In the genomic region with DNA sequence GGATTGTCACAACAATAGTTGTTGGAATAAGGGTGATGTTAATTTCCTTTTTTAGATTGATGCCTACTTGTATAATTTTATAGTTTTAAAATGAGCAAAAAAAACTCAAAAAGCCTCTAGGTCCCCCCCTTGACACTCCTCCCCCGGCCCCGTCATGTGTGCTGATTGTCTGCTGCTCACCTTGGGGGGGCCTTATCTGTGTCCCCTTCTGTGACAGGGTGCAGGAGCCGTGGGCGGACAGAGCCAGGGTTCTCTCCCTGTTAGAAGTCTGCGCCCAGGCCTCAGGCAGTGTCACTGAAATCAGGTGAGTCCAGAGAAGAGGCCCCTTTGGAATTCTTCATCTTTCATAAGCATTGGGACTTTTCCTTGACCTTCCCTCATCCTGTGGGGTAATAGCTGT, we compare ENCODE assay signal across 22 cellular contexts. TPM values are rescaled to one million over a fixed set of nuclear protein-coding genes. Genes with fewer than 3 reads are reported as not detected.
DNase-seq lines count a peak whose midpoint lies in the region; ATAC-seq, FAIRE-seq and TF ChIP-seq lines count a peak whose summit lies in the region.
"Had no signal": no experiment of that assay in that cellular context is flagged by ENCODE, and none has a peak within 500 bp of the region (broad histone marks: within the 10 kb centered on the region; RNA-seq: fewer than 3 reads in every experiment).

No MANE protein-coding gene starts in this region.

- TF ChIP-seq RAD21 in K562 (CRISPR knock-in tag; conservative IDR thresholded peaks at IDR 0.05 in 1 of 2, IDR thresholded peaks at IDR 0.05 in 1 of 2) = no peak

- no peaks in the 10 kb centered on the region for H3K36me3 ChIP-seq in K562 (ENCODE audit: control insufficient read depth, insufficient read depth, low read length)
- H3K36me3 ChIP-seq: BE2C had no signal

- no peak overlapping the region for H3K4ac ChIP-seq in H9 (ENCODE audit: low read depth, low read length)

- BruUV-seq in K562 (replicated peaks; lab: Mats Ljungman, UMichigan) = no TSS peak

- H2BK20ac ChIP-seq in H9 (ENCODE audit: low read depth, low read length, poor library complexity, severe bottlenecking) = no peak overlapping the region

- FAIRE-seq in K562 (lab: Jason Lieb, UNC) = no peak
- FAIRE-seq: A204.1, HepG2 had no signal

- H3K4me2 ChIP-seq in K562 (ENCODE audit: insufficient read depth, low read length) (no peak overlapping the region), H9 (ENCODE audit: insufficient read depth, insufficient read length, low read length) (no peak overlapping the region)

- peaks cover 29 to 35% of the 10 kb centered on the region in 2 experiments for H3K4me1 ChIP-seq in K562 (replicated peaks in 1 of 2; ENCODE audit: control insufficient read depth in 2 of 2, insufficient read depth in 2 of 2, low read length in 2 of 2)
- no peaks in the 10 kb centered on the region for H3K4me1 ChIP-seq in H9 (ENCODE audit: insufficient read depth, low read length)

- POLR2A ChIA-PET in K562 (lab: Yijun Ruan, JAX) = interaction anchor here (0.7 kb wide), 1 partner anchor 71 kb away, joined by 4 read pairs; no protein-coding TSS in a partner anchor

- no peaks in the 10 kb centered on the region for H3K9me3 Mint-ChIP-seq in activated T-cell treated with anti-CD3 and anti-CD28 coated beads, Interleukin-2, amount 50 U/mL, for 24 hours
- no peaks in the 10 kb centered on the region for H3K9me3 Mint-ChIP-seq in activated T-cell treated with anti-CD3 and anti-CD28 coated beads, Interleukin-2, amount 50 U/mL, for 4 hours
- H3K9me3 Mint-ChIP-seq in stimulated activated effector memory CD8-positive, alpha-beta T cell treated with anti-CD3 and anti-CD28 coated beads, Interleukin-12 subunit alpha, Interleukin-12 subunit beta, amount 100 ng/mL, for 72 hours = no peaks in the 10 kb centered on the region
- H3K9me3 Mint-ChIP-seq in H9 = no peaks in the 10 kb centered on the region

- no peak overlapping the region for H3K14ac ChIP-seq in H9 (ENCODE audit: insufficient read depth, low read length)

- H4K20me1 ChIP-seq in K562 (replicated peaks; ENCODE audit: control insufficient read depth, insufficient read depth, low read length) (no peaks in the 10 kb centered on the region; the same call in 1 of the 2 replicates), H9 (ENCODE audit: control insufficient read depth, insufficient read depth, insufficient read length) (no peaks in the 10 kb centered on the region)

- no peak overlapping the region for H3K23ac ChIP-seq in H9 (ENCODE audit: insufficient read length, low read depth, low read length)

- no peak overlapping the region for H2AFZ ChIP-seq in K562 (ENCODE audit: low read depth, low read length)
- no peak overlapping the region for H2AFZ ChIP-seq in H9 (ENCODE audit: low read length)

- H3K27ac Mint-ChIP-seq in activated T-cell treated with anti-CD3 and anti-CD28 coated beads, Interleukin-2, amount 50 U/mL, for 24 hours = peak overlapping the region; percentile 79
- H3K27ac Mint-ChIP-seq in T-helper 17 cell (peak overlapping the region; percentile 74), H9 (no peak overlapping the region)
- H3K27ac Mint-ChIP-seq in stimulated activated effector memory CD8-positive, alpha-beta T cell treated with anti-CD3 and anti-CD28 coated beads, Interleukin-12 subunit alpha, Interleukin-12 subunit beta, amount 100 ng/mL, for 72 hours = peak overlapping the region; percentile 78

- 5% methylated on average over 5 of the region's 5 CpGs for WGBS in K562 (ENCODE audit: insufficient coverage, low coverage, missing lambda C conversion rate)
- no CpG with 5 or more reads among the region's 5 CpGs for WGBS in H9 (ENCODE audit: extremely low coverage, insufficient read length, low lambda C conversion rate)

- TF ChIP-seq EP300 in K562 (IDR thresholded peaks at IDR 0.05; ENCODE audit: low read length) = peak; percentile 10; the same call in 1 of the 2 replicates

- no peak overlapping the region for H4K5ac ChIP-seq in H9 (ENCODE audit: insufficient read length, low read depth, low read length)

- DNase-seq in activated T-cell treated with anti-CD3 and anti-CD28 coated beads, Interleukin-2, amount 50 U/mL, for 24 hours = no peak
- DNase-seq in activated T-cell treated with anti-CD3 and anti-CD28 coated beads, Interleukin-2, amount 50 U/mL, for 4 hours = no peak
- DNase-seq in T-helper 17 cell (no peak), K562 (ENCODE audit: extremely low read depth in 1 of 4, low spot score in 3 of 4) (peak; percentile 74 to 80 (median 77)), epidermal melanocyte (ENCODE audit: insufficient read length, low spot score) (no peak), H9 (no peak)
- DNase-seq in stimulated activated effector memory CD8-positive, alpha-beta T cell treated with anti-CD3 and anti-CD28 coated beads, Interleukin-12 subunit alpha, Interleukin-12 subunit beta, amount 100 ng/mL, for 72 hours (ENCODE audit: low spot score in 2 of 2) = no peak
- DNase-seq in activated CD8-positive, alpha-beta memory T cell treated with anti-CD3 and anti-CD28 coated beads for 24 hours = no peak
- DNase-seq: BE2C; Calu3; CD4-positive, CD25-positive, alpha-beta regulatory T cell; GF-D8; KG1; NCI-H1048; NCI-H1436; NCI-H1930; NCI-H345; NCI-H524 treated with DMSO at 0.1 percent for 48 hours; SHP77 treated with DMSO at 0.1 percent for 48 hours had no signal

- H3K9ac ChIP-seq in K562 (ENCODE audit: insufficient read depth in 1 of 2, low read depth in 2 of 2, low read length in 2 of 2) (peak overlapping the region in 1 of 2 experiments; percentile 50; a peak in 1 of 4 replicates), H9 (ENCODE audit: extremely low read depth, insufficient read length, low read length) (no peak overlapping the region)

- no peak overlapping the region for H3K18ac ChIP-seq in H9 (ENCODE audit: insufficient read length, low read depth, low read length)

- no peak overlapping the region for H4K91ac ChIP-seq in H9 (ENCODE audit: insufficient read length, low read depth, low read length)

- no peak for TF ChIP-seq POLR2A in K562 (conservative IDR thresholded peaks at IDR 0.05)

- no peak overlapping the region for H4K8ac ChIP-seq in H9 (replicated peaks; ENCODE audit: insufficient read length, low read depth, low read length)

- no peak overlapping the region for H3T11ph ChIP-seq in H9 (ENCODE audit: low read length)

- no peak overlapping the region for H3K27ac ChIP-seq in K562 (ENCODE audit: extremely low read depth, low read depth, low read length)
- H3K27ac ChIP-seq in H9 (ENCODE audit: insufficient read length, low read depth, low read length) = no peak overlapping the region

- no peaks in the 10 kb centered on the region for H3K79me2 ChIP-seq in K562 (ENCODE audit: control insufficient read depth, insufficient read depth, low read length)
- H3K79me2 ChIP-seq in H9 (ENCODE audit: insufficient read depth, low read length) = no peaks in the 10 kb centered on the region

- H3K23me2 ChIP-seq in H9 (ENCODE audit: insufficient read length, low read depth, low read length, poor library complexity, severe bottlenecking) = no peaks in the 10 kb centered on the region

- CTCF ChIA-PET in K562 (lab: Yijun Ruan, JAX; ENCODE audit: low intra/inter-chr PET ratio) = no interaction called here

- intact Hi-C loops in K562 (cut with micrococcal nuclease) = no loop called here

- H3K4me1 Mint-ChIP-seq in activated T-cell treated with anti-CD3 and anti-CD28 coated beads, Interleukin-2, amount 50 U/mL, for 24 hours (ENCODE audit: low read depth) = peaks cover 15% of the 10 kb centered on the region
- H3K4me1 Mint-ChIP-seq in activated T-cell treated with anti-CD3 and anti-CD28 coated beads, Interleukin-2, amount 50 U/mL, for 4 hours (ENCODE audit: low read depth) = peaks cover 13% of the 10 kb centered on the region
- peaks cover 20% of the 10 kb centered on the region for H3K4me1 Mint-ChIP-seq in T-helper 17 cell
- peaks cover 36% of the 10 kb centered on the region for H3K4me1 Mint-ChIP-seq in stimulated activated effector memory CD8-positive, alpha-beta T cell treated with anti-CD3 and anti-CD28 coated beads, Interleukin-12 subunit alpha, Interleukin-12 subunit beta, amount 100 ng/mL, for 72 hours
- H3K4me1 Mint-ChIP-seq in H9 = peaks cover 0 to 6% of the 10 kb centered on the region in 2 experiments; a peak in 1 of 4 replicates

- no peaks in the 10 kb centered on the region for H3K27me3 Mint-ChIP-seq in activated T-cell treated with anti-CD3 and anti-CD28 coated beads, Interleukin-2, amount 50 U/mL, for 24 hours
- no peaks in the 10 kb centered on the region for H3K27me3 Mint-ChIP-seq in activated T-cell treated with anti-CD3 and anti-CD28 coated beads, Interleukin-2, amount 50 U/mL, for 4 hours (ENCODE audit: low read depth)
- H3K27me3 Mint-ChIP-seq in T-helper 17 cell = no peaks in the 10 kb centered on the region
- H3K27me3 Mint-ChIP-seq in H9 (ENCODE audit: low read depth) = peaks cover 5% of the 10 kb centered on the region
- H3K27me3 Mint-ChIP-seq: CD4-positive, CD25-positive, alpha-beta regulatory T cell had no signal

- no peak overlapping the region for H2BK12ac ChIP-seq in H9 (ENCODE audit: insufficient read length, low read depth, low read length)

- H3K27me3 ChIP-seq in K562 (ENCODE audit: control insufficient read depth in 2 of 2, insufficient read depth in 2 of 2, low read length in 2 of 2) (no peaks in the 10 kb centered on the region), H9 (ENCODE audit: insufficient read depth, low read length) (no peaks in the 10 kb centered on the region)
- H3K27me3 ChIP-seq: BE2C had no signal

- H3K9me3 ChIP-seq in T-helper 17 cell (ENCODE audit: control insufficient read depth, low read length, poor library complexity, severe bottlenecking) = no peaks in the 10 kb centered on the region
- H3K9me3 ChIP-seq in K562 (replicated peaks; ENCODE audit: control insufficient read depth, insufficient read depth, low read depth, low read length) = no peaks in the 10 kb centered on the region
- no peaks in the 10 kb centered on the region for H3K9me3 ChIP-seq in H9 (ENCODE audit: control insufficient read depth, low read depth, low read length)
- H3K9me3 ChIP-seq: BE2C had no signal

- no peak overlapping the region for H2BK5ac ChIP-seq in H9 (ENCODE audit: insufficient read length, low read length)

- H3K4me3 ChIP-seq in K562 = no peak overlapping the region

- no peaks in the 10 kb centered on the region for H3K79me1 ChIP-seq in H9 (ENCODE audit: insufficient read depth, low read depth, low read length, poor library complexity, severe bottlenecking)

- no peak overlapping the region for H3K4me3 Mint-ChIP-seq in activated T-cell treated with anti-CD3 and anti-CD28 coated beads, Interleukin-2, amount 50 U/mL, for 24 hours
- H3K4me3 Mint-ChIP-seq in activated T-cell treated with anti-CD3 and anti-CD28 coated beads, Interleukin-2, amount 50 U/mL, for 4 hours = no peak overlapping the region
- H3K4me3 Mint-ChIP-seq in T-helper 17 cell = no peak overlapping the region
- no peak overlapping the region for H3K4me3 Mint-ChIP-seq in stimulated activated effector memory CD8-positive, alpha-beta T cell treated with anti-CD3 and anti-CD28 coated beads, Interleukin-12 subunit alpha, Interleukin-12 subunit beta, amount 100 ng/mL, for 72 hours
- H3K4me3 Mint-ChIP-seq in H9 = no peak overlapping the region

- no peak for ATAC-seq in activated T-cell treated with anti-CD3 and anti-CD28 coated beads, Interleukin-2, amount 50 U/mL, for 4 hours
- ATAC-seq in T-helper 17 cell (no peak), K562 (0 out of 3 replicates have a peak, but pooled peaks have one; percentile 4)
- no peak for ATAC-seq in stimulated activated effector memory CD8-positive, alpha-beta T cell treated with anti-CD3 and anti-CD28 coated beads, Interleukin-12 subunit alpha, Interleukin-12 subunit beta, amount 100 ng/mL, for 72 hours
- ATAC-seq: HCT116, HepG2 had no signal

- H2BK15ac ChIP-seq in H9 (ENCODE audit: low read depth, low read length) = no peak overlapping the region

- H2AK5ac ChIP-seq in H9 (ENCODE audit: insufficient read length, low read length) = no peak overlapping the region

- TF ChIP-seq CTCF in K562 (IDR thresholded peaks at IDR 0.05 in 2 of 3, conservative IDR thresholded peaks at IDR 0.05 in 1 of 3; ENCODE audit: insufficient read depth in 2 of 3, low read depth in 1 of 3, low read length in 3 of 3) (no peak), H9 (conservative IDR thresholded peaks at IDR 0.05) (no peak)

- no peak overlapping the region for H3K56ac ChIP-seq in H9 (ENCODE audit: insufficient read length, low read depth, low read length)

- H2BK120ac ChIP-seq in H9 (ENCODE audit: low read depth, low read length, poor library complexity, severe bottlenecking) = no peak overlapping the region

- H3K36me3 Mint-ChIP-seq in activated T-cell treated with anti-CD3 and anti-CD28 coated beads, Interleukin-2, amount 50 U/mL, for 24 hours (ENCODE audit: low read depth) = peaks cover 82% of the 10 kb centered on the region
- H3K36me3 Mint-ChIP-seq in activated T-cell treated with anti-CD3 and anti-CD28 coated beads, Interleukin-2, amount 50 U/mL, for 4 hours (ENCODE audit: insufficient read depth) = peaks cover 31% of the 10 kb centered on the region
- H3K36me3 Mint-ChIP-seq in T-helper 17 cell (ENCODE audit: low read depth) (peaks cover 17% of the 10 kb centered on the region), H9 (ENCODE audit: insufficient read depth in 1 of 3, low read depth in 3 of 3) (no peaks in the 10 kb centered on the region)
- H3K36me3 Mint-ChIP-seq in stimulated activated effector memory CD8-positive, alpha-beta T cell treated with anti-CD3 and anti-CD28 coated beads, Interleukin-12 subunit alpha, Interleukin-12 subunit beta, amount 100 ng/mL, for 72 hours = peaks cover 82% of the 10 kb centered on the region

- in situ Hi-C loops in K562 (cut with MboI) = no loop called here

- peaks cover 2% of the 10 kb centered on the region for H3K9me1 ChIP-seq in K562 (ENCODE audit: control insufficient read depth, insufficient read depth, low read length)

RNA-seq across cellular contexts. Expression of a gene that starts 27.4 kb away (rescaled TPM):
- 1 to 10 TPM; 2.4 to 4.0 (median 2.9) TPM for total RNA-seq in activated T-cell treated with anti-CD3 and anti-CD28 coated beads, Interleukin-2, amount 50 U/mL, for 4 hours
- total RNA-seq in T-helper 17 cell (1 to 10 TPM; 2.4 to 4.4 TPM), K562 (2014; rRNA removed) (7.0 and 7.3 TPM in 2 replicates), K562 (2014; rRNA removed; fragmentation: Illumina TruSeq; extraction: Trizol) (4.2 and 5.0 TPM in 2 replicates), K562 (2015; rRNA removed; fragmentation: Illumina TruSeq; extraction: Trizol) (7.7 and 8.6 TPM in 2 replicates), K562 (2021) (9.5 and 10.6 TPM in 2 replicates), H9 (2021) (8.0 and 8.1 TPM in 2 replicates)
- total RNA-seq in K562 (2011; cell fraction: chromatin; rRNA removed; ENCODE audit: low replicate concordance) = 13.7 and 32.7 TPM in 2 replicates
- total RNA-seq in K562 (2011; cell fraction: nucleolus; rRNA removed) = 12.5 and 13.5 TPM in 2 replicates
- 13.3 and 19.4 TPM in 2 replicates for total RNA-seq in K562 (2011; cell fraction: nucleoplasm; rRNA removed)
- polyA plus RNA-seq in K562 (2011; rRNA removed) (13.9 and 26.9 TPM in 2 replicates), K562 (2014; fragmentation: Illumina TruSeq; extraction: Trizol) (11.8 and 14.1 TPM in 2 replicates), K562 (2014; fragmentation: Nextera tagmentation; extraction: Ambion mirVana) (1 to 10 TPM; 3.0 to 3.8 TPM), K562 (2014; rRNA removed) (11.7 and 14.0 TPM in 2 replicates)
- 28.1 and 34.9 TPM in 2 replicates for polyA plus RNA-seq in K562 (2011; cell fraction: cytosol; rRNA removed)
- polyA plus RNA-seq in K562 (2011; cell fraction: nucleus; rRNA removed) = 14.0 and 18.6 TPM in 2 replicates
- polyA plus RNA-seq in K562 (2012) = 14.1 and 33.3 TPM in 2 replicates
- polyA minus RNA-seq in K562 (2011; rRNA and poly(A)+ RNA removed) = 8.9 and 12.3 TPM in 2 replicates
- 7.7 and 8.6 TPM in 2 replicates for polyA minus RNA-seq in K562 (2011; cell fraction: cytosol; rRNA and poly(A)+ RNA removed)
- 6.6 and 9.8 TPM in 2 replicates for polyA minus RNA-seq in K562 (2011; cell fraction: nucleus; rRNA and poly(A)+ RNA removed)

Comparison
In these comparisons a context has a peak if more than half of its experiments do, and no peak if none do; other contexts are left out.
1. DNase-seq: peak in K562 (4 of 4); none in activated T-cell treated with anti-CD3 and anti-CD28 coated beads, Interleukin-2, amount 50 U/mL, for 24 hours (single experiment), activated T-cell treated with anti-CD3 and anti-CD28 coated beads, Interleukin-2, amount 50 U/mL, for 4 hours (single experiment), T-helper 17 cell (0 of 3), stimulated activated effector memory CD8-positive, alpha-beta T cell treated with anti-CD3 and anti-CD28 coated beads, Interleukin-12 subunit alpha, Interleukin-12 subunit beta, amount 100 ng/mL, for 72 hours (0 of 2), epidermal melanocyte (single experiment), activated CD8-positive, alpha-beta memory T cell treated with anti-CD3 and anti-CD28 coated beads for 24 hours (single experiment) and H9 (single experiment).
2. H3K27ac Mint-ChIP-seq: peak in activated T-cell treated with anti-CD3 and anti-CD28 coated beads, Interleukin-2, amount 50 U/mL, for 24 hours (single experiment), T-helper 17 cell (single experiment) and stimulated activated effector memory CD8-positive, alpha-beta T cell treated with anti-CD3 and anti-CD28 coated beads, Interleukin-12 subunit alpha, Interleukin-12 subunit beta, amount 100 ng/mL, for 72 hours (single experiment); none in H9 (0 of 3).